ENCODE assay signal across 8 cellular contexts in genomic region chr10:35642793-35643114, GRCh38. TPM values are rescaled to one million over a fixed set of nuclear protein-coding genes. Genes with fewer than 3 reads are reported as not detected.
DNase-seq lines count a peak whose midpoint lies in the region; ATAC-seq, FAIRE-seq and TF ChIP-seq lines count a peak whose summit lies in the region.

No MANE protein-coding gene starts in this region.

- H3K9me3 ChIP-seq in A549 (0 out of 3 replicates have a peak, but pooled peaks cover 6% of the 10 kb centered on the region), duodenal mucosa (ENCODE audit: control insufficient read depth in 1 of 2, low read length in 2 of 2) (no peaks in the 10 kb centered on the region), muscle layer of duodenum (ENCODE audit: control insufficient read depth in 1 of 2, low read length in 2 of 2) (no peaks in the 10 kb centered on the region)

- H3K27ac ChIP-seq in A549 (peak overlapping the region; percentile 72 to 83), KMS-11 (no peak overlapping the region), duodenal mucosa (ENCODE audit: low read depth, low read length) (no peak overlapping the region), muscle layer of duodenum (ENCODE audit: low read length) (no peak overlapping the region)

- TF ChIP-seq RAD21 in A549 (conservative IDR thresholded peaks at IDR 0.05 in 1 of 2, IDR thresholded peaks at IDR 0.05 in 1 of 2) = no peak

- peak overlapping the region; percentile 27; the same call in 1 of the 2 replicates for H3K9ac ChIP-seq in KMS-11
- H3K9ac ChIP-seq in duodenal mucosa (ENCODE audit: low read depth in 1 of 2, low read length in 2 of 2) = peak overlapping the region in 1 of 2 donors; percentile 51

- H3K4me1 ChIP-seq in A549 (peaks cover 17% of the 10 kb centered on the region), KMS-11 (ENCODE audit: low read depth, poor library complexity, severe bottlenecking) (peaks cover 9% of the 10 kb centered on the region), duodenal mucosa (ENCODE audit: control insufficient read depth in 1 of 2, insufficient read depth in 2 of 2, low read length in 2 of 2) (peaks cover 9 to 33% of the 10 kb centered on the region in 2 donors), muscle layer of duodenum (ENCODE audit: control insufficient read depth in 1 of 2, insufficient read depth in 2 of 2, low read length in 2 of 2) (peaks cover 0 to 25% of the 10 kb centered on the region in 2 donors)

- H3K4me2 ChIP-seq in A549 = peak overlapping the region; percentile 99
- H3K4me2 ChIP-seq in KMS-11 = peak overlapping the region; percentile 100

- ATAC-seq in A549 (no peak; a peak in 1 of 6 replicates), GM19467 (IDR thresholded peaks at IDR 0.05; ENCODE audit: unreplicated experiment) (no peak)

- no peak for FAIRE-seq in A549 (lab: Jason Lieb, UNC)

- H3K79me2 ChIP-seq in KMS-11 (ENCODE audit: insufficient read depth, low read depth) = no peaks in the 10 kb centered on the region

- no peaks in the 10 kb centered on the region for H4K20me1 ChIP-seq in KMS-11 (ENCODE audit: insufficient read depth)

- under 1% methylated on average over 17 of the region's 17 CpGs for WGBS in A549 (ENCODE audit: missing lambda C conversion rate)

- no peak for TF ChIP-seq POLR2A in A549 (IDR thresholded peaks at IDR 0.05; ENCODE audit: low read length)

- TF ChIP-seq EP300 in A549 (IDR thresholded peaks at IDR 0.05) = no peak

- POLR2A ChIA-PET in A549 (lab: Yijun Ruan, JAX) = no interaction called here

- peak overlapping the region; percentile 70 for H3K4me3 ChIP-seq in A549
- no peak overlapping the region for H3K4me3 ChIP-seq in KMS-11 (IDR thresholded peaks at IDR 0.05; ENCODE audit: insufficient read depth, low read depth, low read length)
- peak overlapping the region; percentile 70 to 82 for H3K4me3 ChIP-seq in duodenal mucosa (ENCODE audit: low read depth in 1 of 2, low read length in 2 of 2)
- H3K4me3 ChIP-seq in muscle layer of duodenum (ENCODE audit: low read depth in 1 of 2, low read length in 2 of 2) = peak overlapping the region; percentile 70 to 79

- H3K36me3 ChIP-seq in KMS-11 (ENCODE audit: insufficient read depth) = no peaks in the 10 kb centered on the region
- H3K36me3 ChIP-seq in duodenal mucosa (ENCODE audit: control insufficient read depth in 1 of 2, insufficient read depth in 2 of 2, low read length in 2 of 2) = no peaks in the 10 kb centered on the region
- H3K36me3 ChIP-seq in muscle layer of duodenum (ENCODE audit: control insufficient read depth in 1 of 2, insufficient read depth in 2 of 2, low read length in 2 of 2) = no peaks in the 10 kb centered on the region

- H3K27me3 ChIP-seq in KMS-11 (ENCODE audit: insufficient read depth, low read depth) (no peaks in the 10 kb centered on the region), duodenal mucosa (ENCODE audit: control insufficient read depth in 1 of 2, insufficient read depth in 2 of 2, low read length in 2 of 2) (peaks cover 24 to 38% of the 10 kb centered on the region in 2 donors), muscle layer of duodenum (ENCODE audit: low read depth, low read length) (peaks cover 4% of the 10 kb centered on the region)

- TF ChIP-seq CTCF in A549 (IDR thresholded peaks at IDR 0.05) (no peak), KMS-11 (conservative IDR thresholded peaks at IDR 0.05; ENCODE audit: low read depth, low read length) (no peak)

- DNase-seq in A549 (ENCODE audit: low read depth in 1 of 2, low spot score in 1 of 2) (no peak), medulla oblongata (ENCODE audit: extremely low spot score) (no peak), cortex of kidney (lab: John Stamatoyannopoulos, UW) (no peak)
- no peak for DNase-seq in stimulated activated CD4-positive, alpha-beta T cell treated with anti-CD3 and anti-CD28 coated beads, Interleukin-1b, Interleukin-23, amount 100 ng/mL, for 48 hours

- H2AFZ ChIP-seq in KMS-11 (ENCODE audit: low read depth) = peak overlapping the region; percentile 100

- CTCF ChIA-PET in A549 (lab: Yijun Ruan, JAX) = no interaction called here

TF ChIP-seq in A549, 52 proteins besides CTCF, POLR2A, EP300 and RAD21:
- no peak for TF ChIP-seq HOXA7 (CRISPR knock-in tag; IDR thresholded peaks at IDR 0.05)
- TF ChIP-seq FOSL2 (IDR thresholded peaks at IDR 0.05) = no peak
- no peak for TF ChIP-seq FOSL2 (CRISPR knock-in tag; IDR thresholded peaks at IDR 0.05)
- no peak for TF ChIP-seq RFX5 (IDR thresholded peaks at IDR 0.05)
- no peak for TF ChIP-seq RARB (CRISPR knock-in tag; IDR thresholded peaks at IDR 0.05)
- TF ChIP-seq ZC3H11A (IDR thresholded peaks at IDR 0.05) = no peak

RNA-seq across cellular contexts. Expression of gene FZD8, which starts 0.7 kb away (rescaled TPM):
- polyA plus RNA-seq in A549 (2011; rRNA removed) = 4.4 and 4.9 TPM in 2 replicates
- 10.2 and 18.1 TPM in 2 replicates for polyA plus RNA-seq in A549 (2012; cell fraction: cytosol; rRNA removed)
- 22.2 and 33.0 TPM in 2 replicates for polyA plus RNA-seq in A549 (2012; cell fraction: nucleus; rRNA removed)
- polyA plus RNA-seq in A549 (2017; fragmentation: RNase III; extraction: RNeasy Plus Mini Kit Qiagen cat#74134 plus additional on column Dnase treatment) = 9.3 to 13.4 TPM (median 13.1 TPM) in 3 replicates
- polyA minus RNA-seq in A549 (2011; rRNA and poly(A)+ RNA removed) = 10.2 and 10.5 TPM in 2 replicates

RNA-seq across cellular contexts. Expression of gene GJD4, which starts 37.6 kb away (rescaled TPM):
- polyA plus RNA-seq in A549 (2011; rRNA removed) = not detected in 2 replicates
- 0.03 TPM in 1 of 2 replicates, not detected in the other for polyA plus RNA-seq in A549 (2012; cell fraction: cytosol; rRNA removed)
- polyA plus RNA-seq in A549 (2012; cell fraction: nucleus; rRNA removed) = 0.07 TPM in 2 replicates
- polyA plus RNA-seq in A549 (2017; fragmentation: RNase III; extraction: RNeasy Plus Mini Kit Qiagen cat#74134 plus additional on column Dnase treatment) = 0.05 TPM in 1 of 3 replicates, not detected in the others
- not detected in 2 replicates for polyA minus RNA-seq in A549 (2011; rRNA and poly(A)+ RNA removed)

Comparison
In these comparisons a context has a peak if more than half of its experiments do, and no peak if none do; other contexts are left out.
1. H3K27ac ChIP-seq: peak in A549 (2 of 2); none in KMS-11 (single experiment), duodenal mucosa (single experiment) and muscle layer of duodenum (single experiment).